In the genomic region with DNA sequence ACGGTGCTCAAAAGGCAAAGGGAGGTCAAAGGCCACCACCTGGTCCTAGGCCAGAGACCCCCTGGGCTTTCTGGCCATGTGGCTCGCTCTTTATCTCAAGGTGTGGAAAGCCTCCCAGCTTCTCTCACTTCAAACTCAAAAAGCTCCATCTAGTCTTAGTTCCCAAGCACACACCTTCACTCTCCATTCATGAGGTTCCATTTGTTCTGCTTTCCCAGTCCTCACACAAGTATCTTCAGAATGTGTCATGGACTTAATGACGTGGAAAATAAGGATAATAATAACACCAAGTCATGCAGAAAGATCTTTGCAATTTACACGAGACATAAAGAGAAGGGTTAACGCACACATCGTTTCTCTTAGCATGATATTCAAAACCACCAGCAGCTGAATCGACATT, we compare ENCODE assay signal across 1 cellular context.
TF ChIP-seq lines count a peak whose summit lies in the region.

No MANE protein-coding gene starts in this region.

TF ChIP-seq in HEK293, 187 proteins besides CTCF, POLR2A, EP300 and RAD21 (continued from another document and continues in another):
- TF ChIP-seq, protein P1, sequence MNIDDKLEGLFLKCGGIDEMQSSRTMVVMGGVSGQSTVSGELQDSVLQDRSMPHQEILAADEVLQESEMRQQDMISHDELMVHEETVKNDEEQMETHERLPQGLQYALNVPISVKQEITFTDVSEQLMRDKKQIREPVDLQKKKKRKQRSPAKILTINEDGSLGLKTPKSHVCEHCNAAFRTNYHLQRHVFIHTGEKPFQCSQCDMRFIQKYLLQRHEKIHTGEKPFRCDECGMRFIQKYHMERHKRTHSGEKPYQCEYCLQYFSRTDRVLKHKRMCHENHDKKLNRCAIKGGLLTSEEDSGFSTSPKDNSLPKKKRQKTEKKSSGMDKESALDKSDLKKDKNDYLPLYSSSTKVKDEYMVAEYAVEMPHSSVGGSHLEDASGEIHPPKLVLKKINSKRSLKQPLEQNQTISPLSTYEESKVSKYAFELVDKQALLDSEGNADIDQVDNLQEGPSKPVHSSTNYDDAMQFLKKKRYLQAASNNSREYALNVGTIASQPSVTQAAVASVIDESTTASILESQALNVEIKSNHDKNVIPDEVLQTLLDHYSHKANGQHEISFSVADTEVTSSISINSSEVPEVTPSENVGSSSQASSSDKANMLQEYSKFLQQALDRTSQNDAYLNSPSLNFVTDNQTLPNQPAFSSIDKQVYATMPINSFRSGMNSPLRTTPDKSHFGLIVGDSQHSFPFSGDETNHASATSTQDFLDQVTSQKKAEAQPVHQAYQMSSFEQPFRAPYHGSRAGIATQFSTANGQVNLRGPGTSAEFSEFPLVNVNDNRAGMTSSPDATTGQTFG (tag by site-specific recombination; IDR thresholded peaks at IDR 0.05; ENCODE audit: borderline replicate concordance), result no peak
- TF ChIP-seq ZNF24 (tag by site-specific recombination; IDR thresholded peaks at IDR 0.05) (peak; percentile 94), ZNF660 (tag by site-specific recombination; IDR thresholded peaks at IDR 0.05) (no peak), ZBTB8A (tag by site-specific recombination; IDR thresholded peaks at IDR 0.05) (no peak), GLI2 (tag by site-specific recombination; IDR thresholded peaks at IDR 0.05; ENCODE audit: borderline replicate concordance, low read depth) (peak; percentile 91; the same call in 1 of the 2 replicates), ZNF48 (tag by site-specific recombination; IDR thresholded peaks at IDR 0.05) (no peak), ZNF416 (tag by site-specific recombination; IDR thresholded peaks at IDR 0.05) (no peak), PATZ1 (tag by site-specific recombination; IDR thresholded peaks at IDR 0.05) (peak; percentile 34; the same call in 1 of the 2 replicates), RBAK (tag by site-specific recombination; IDR thresholded peaks at IDR 0.05) (no peak), OSR2 (tag by site-specific recombination; IDR thresholded peaks at IDR 0.05) (peak; percentile 78), IKZF3 (tag by site-specific recombination; IDR thresholded peaks at IDR 0.05) (peak; percentile 73), SCRT1 (tag by site-specific recombination; IDR thresholded peaks at IDR 0.05; ENCODE audit: borderline replicate concordance) (no peak), ZNF350 (tag by site-specific recombination; IDR thresholded peaks at IDR 0.05) (no peak), ZSCAN4 (tag by site-specific recombination; IDR thresholded peaks at IDR 0.05) (peak; percentile 70), MEIS1 (CRISPR knock-in tag; IDR thresholded peaks at IDR 0.05; ENCODE audit: borderline replicate concordance) (no peak), ZNF366 (tag by site-specific recombination; conservative IDR thresholded peaks at IDR 0.05) (peak; percentile 81), KLF1 (tag by site-specific recombination; IDR thresholded peaks at IDR 0.05) (no peak), ZBTB20 (tag by site-specific recombination; IDR thresholded peaks at IDR 0.05) (no peak), OVOL3 (tag by site-specific recombination; IDR thresholded peaks at IDR 0.05) (peak; percentile 36; the same call in 1 of the 2 replicates), BCL11A (tag by site-specific recombination; IDR thresholded peaks at IDR 0.05; ENCODE audit: low read depth) (peak; percentile 67), ZNF561 (tag by site-specific recombination; IDR thresholded peaks at IDR 0.05; ENCODE audit: borderline replicate concordance) (no peak), ZNF274 (IDR thresholded peaks at IDR 0.05; ENCODE audit: low read length) (no peak), ZNF274 (tag by site-specific recombination; IDR thresholded peaks at IDR 0.05; ENCODE audit: borderline replicate concordance) (no peak), ZNF223 (tag by site-specific recombination; IDR thresholded peaks at IDR 0.05) (no peak), YY1 (tag by site-specific recombination; IDR thresholded peaks at IDR 0.05) (no peak), ZNF596 (tag by site-specific recombination; IDR thresholded peaks at IDR 0.05) (peak; percentile 74), ZNF747 (tag by site-specific recombination; IDR thresholded peaks at IDR 0.05) (no peak), AEBP2 (tag by site-specific recombination; IDR thresholded peaks at IDR 0.05; ENCODE audit: borderline replicate concordance) (no peak), ZFHX2 (tag by site-specific recombination; conservative IDR thresholded peaks at IDR 0.05) (no peak), ZIC2 (tag by site-specific recombination; IDR thresholded peaks at IDR 0.05) (no peak), ZNF664 (tag by site-specific recombination; IDR thresholded peaks at IDR 0.05) (no peak), ZBTB21 (tag by site-specific recombination; IDR thresholded peaks at IDR 0.05) (peak; percentile 69; the same call in 1 of the 2 replicates), ZNF302 (tag by site-specific recombination; IDR thresholded peaks at IDR 0.05; ENCODE audit: low read depth) (no peak)
- TF ChIP-seq, protein P2, sequence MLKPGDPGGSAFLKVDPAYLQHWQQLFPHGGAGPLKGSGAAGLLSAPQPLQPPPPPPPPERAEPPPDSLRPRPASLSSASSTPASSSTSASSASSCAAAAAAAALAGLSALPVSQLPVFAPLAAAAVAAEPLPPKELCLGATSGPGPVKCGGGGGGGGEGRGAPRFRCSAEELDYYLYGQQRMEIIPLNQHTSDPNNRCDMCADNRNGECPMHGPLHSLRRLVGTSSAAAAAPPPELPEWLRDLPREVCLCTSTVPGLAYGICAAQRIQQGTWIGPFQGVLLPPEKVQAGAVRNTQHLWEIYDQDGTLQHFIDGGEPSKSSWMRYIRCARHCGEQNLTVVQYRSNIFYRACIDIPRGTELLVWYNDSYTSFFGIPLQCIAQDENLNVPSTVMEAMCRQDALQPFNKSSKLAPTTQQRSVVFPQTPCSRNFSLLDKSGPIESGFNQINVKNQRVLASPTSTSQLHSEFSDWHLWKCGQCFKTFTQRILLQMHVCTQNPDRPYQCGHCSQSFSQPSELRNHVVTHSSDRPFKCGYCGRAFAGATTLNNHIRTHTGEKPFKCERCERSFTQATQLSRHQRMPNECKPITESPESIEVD (tag by site-specific recombination; IDR thresholded peaks at IDR 0.05), result peak; percentile 93
- TF ChIP-seq, protein P3, sequence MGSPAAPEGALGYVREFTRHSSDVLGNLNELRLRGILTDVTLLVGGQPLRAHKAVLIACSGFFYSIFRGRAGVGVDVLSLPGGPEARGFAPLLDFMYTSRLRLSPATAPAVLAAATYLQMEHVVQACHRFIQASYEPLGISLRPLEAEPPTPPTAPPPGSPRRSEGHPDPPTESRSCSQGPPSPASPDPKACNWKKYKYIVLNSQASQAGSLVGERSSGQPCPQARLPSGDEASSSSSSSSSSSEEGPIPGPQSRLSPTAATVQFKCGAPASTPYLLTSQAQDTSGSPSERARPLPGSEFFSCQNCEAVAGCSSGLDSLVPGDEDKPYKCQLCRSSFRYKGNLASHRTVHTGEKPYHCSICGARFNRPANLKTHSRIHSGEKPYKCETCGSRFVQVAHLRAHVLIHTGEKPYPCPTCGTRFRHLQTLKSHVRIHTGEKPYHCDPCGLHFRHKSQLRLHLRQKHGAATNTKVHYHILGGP (tag by site-specific recombination; IDR thresholded peaks at IDR 0.05), result 0 out of 2 replicates have a peak, but pooled peaks have one; percentile 51
- TF ChIP-seq, protein P4, sequence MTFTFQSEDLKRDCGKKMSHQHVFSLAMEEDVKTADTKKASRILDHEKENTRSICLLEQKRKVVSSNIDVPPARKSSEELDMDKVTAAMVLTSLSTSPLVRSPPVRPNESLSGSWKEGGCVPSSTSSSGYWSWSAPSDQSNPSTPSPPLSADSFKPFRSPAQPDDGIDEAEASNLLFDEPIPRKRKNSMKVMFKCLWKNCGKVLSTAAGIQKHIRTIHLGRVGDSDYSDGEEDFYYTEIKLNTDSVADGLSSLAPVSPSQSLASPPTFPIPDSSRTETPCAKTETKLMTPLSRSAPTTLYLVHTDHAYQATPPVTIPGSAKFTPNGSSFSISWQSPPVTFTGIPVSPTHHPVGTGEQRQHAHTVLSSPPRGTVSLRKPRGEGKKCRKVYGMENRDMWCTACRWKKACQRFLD (tag by site-specific recombination; IDR thresholded peaks at IDR 0.05), result no peak
- TF ChIP-seq, protein P5, sequence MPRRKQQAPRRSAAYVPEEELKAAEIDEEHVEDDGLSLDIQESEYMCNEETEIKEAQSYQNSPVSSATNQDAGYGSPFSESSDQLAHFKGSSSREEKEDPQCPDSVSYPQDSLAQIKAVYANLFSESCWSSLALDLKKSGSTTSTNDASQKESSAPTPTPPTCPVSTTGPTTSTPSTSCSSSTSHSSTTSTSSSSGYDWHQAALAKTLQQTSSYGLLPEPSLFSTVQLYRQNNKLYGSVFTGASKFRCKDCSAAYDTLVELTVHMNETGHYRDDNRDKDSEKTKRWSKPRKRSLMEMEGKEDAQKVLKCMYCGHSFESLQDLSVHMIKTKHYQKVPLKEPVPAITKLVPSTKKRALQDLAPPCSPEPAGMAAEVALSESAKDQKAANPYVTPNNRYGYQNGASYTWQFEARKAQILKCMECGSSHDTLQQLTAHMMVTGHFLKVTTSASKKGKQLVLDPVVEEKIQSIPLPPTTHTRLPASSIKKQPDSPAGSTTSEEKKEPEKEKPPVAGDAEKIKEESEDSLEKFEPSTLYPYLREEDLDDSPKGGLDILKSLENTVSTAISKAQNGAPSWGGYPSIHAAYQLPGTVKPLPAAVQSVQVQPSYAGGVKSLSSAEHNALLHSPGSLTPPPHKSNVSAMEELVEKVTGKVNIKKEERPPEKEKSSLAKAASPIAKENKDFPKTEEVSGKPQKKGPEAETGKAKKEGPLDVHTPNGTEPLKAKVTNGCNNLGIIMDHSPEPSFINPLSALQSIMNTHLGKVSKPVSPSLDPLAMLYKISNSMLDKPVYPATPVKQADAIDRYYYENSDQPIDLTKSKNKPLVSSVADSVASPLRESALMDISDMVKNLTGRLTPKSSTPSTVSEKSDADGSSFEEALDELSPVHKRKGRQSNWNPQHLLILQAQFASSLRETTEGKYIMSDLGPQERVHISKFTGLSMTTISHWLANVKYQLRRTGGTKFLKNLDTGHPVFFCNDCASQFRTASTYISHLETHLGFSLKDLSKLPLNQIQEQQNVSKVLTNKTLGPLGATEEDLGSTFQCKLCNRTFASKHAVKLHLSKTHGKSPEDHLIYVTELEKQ (tag by site-specific recombination; IDR thresholded peaks at IDR 0.05; ENCODE audit: borderline replicate concordance), result no peak
- TF ChIP-seq, protein P6, sequence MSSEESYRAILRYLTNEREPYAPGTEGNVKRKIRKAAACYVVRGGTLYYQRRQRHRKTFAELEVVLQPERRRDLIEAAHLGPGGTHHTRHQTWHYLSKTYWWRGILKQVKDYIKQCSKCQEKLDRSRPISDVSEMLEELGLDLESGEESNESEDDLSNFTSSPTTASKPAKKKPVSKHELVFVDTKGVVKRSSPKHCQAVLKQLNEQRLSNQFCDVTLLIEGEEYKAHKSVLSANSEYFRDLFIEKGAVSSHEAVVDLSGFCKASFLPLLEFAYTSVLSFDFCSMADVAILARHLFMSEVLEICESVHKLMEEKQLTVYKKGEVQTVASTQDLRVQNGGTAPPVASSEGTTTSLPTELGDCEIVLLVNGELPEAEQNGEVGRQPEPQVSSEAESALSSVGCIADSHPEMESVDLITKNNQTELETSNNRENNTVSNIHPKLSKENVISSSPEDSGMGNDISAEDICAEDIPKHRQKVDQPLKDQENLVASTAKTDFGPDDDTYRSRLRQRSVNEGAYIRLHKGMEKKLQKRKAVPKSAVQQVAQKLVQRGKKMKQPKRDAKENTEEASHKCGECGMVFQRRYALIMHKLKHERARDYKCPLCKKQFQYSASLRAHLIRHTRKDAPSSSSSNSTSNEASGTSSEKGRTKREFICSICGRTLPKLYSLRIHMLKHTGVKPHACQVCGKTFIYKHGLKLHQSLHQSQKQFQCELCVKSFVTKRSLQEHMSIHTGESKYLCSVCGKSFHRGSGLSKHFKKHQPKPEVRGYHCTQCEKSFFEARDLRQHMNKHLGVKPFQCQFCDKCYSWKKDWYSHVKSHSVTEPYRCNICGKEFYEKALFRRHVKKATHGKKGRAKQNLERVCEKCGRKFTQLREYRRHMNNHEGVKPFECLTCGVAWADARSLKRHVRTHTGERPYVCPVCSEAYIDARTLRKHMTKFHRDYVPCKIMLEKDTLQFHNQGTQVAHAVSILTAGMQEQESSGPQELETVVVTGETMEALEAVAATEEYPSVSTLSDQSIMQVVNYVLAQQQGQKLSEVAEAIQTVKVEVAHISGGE (tag by site-specific recombination; conservative IDR thresholded peaks at IDR 0.05; ENCODE audit: low read depth), result no peak
- TF ChIP-seq, protein P7, sequence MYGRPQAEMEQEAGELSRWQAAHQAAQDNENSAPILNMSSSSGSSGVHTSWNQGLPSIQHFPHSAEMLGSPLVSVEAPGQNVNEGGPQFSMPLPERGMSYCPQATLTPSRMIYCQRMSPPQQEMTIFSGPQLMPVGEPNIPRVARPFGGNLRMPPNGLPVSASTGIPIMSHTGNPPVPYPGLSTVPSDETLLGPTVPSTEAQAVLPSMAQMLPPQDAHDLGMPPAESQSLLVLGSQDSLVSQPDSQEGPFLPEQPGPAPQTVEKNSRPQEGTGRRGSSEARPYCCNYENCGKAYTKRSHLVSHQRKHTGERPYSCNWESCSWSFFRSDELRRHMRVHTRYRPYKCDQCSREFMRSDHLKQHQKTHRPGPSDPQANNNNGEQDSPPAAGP (tag by site-specific recombination; IDR thresholded peaks at IDR 0.05), result peak; percentile 42; the same call in 1 of the 2 replicates
